In the genomic region with DNA sequence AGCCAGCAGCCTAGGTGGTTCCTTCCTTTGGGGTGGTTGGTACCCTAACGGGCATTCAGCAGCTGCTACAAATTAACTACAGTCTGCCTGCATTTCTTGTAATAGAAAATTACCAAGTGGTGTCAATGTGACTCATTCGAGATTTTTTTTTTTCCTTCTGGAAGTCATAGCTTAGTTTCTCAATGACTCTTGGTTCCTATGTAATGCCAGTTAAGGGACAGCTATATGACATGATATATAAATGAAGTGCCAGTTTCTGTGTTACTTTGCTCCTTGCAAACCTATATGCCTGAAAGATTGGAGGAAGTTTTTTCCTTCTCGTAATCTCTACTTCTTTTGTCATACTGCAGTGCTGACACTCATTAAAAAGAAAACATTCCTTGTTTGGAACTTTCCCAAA, we compare ENCODE assay signal across 12 cellular contexts. TPM values are rescaled to one million over a fixed set of nuclear protein-coding genes. Genes with fewer than 3 reads are reported as not detected.
A peak's percentile ranks its signal among the peaks of the same experiment; 100 is the strongest.
DNase-seq lines count a peak whose midpoint lies in the region; ATAC-seq, FAIRE-seq and TF ChIP-seq lines count a peak whose summit lies in the region.
"Had no signal": no experiment of that assay in that cellular context is flagged by ENCODE, and none has a peak within 500 bp of the region (broad histone marks: within the 10 kb centered on the region; RNA-seq: fewer than 3 reads in every experiment).

No MANE protein-coding gene starts in this region.

- no peak overlapping the region for H3K4me3 ChIP-seq in astrocyte (ENCODE audit: insufficient read depth, low read depth, low read length)
- no peak overlapping the region for H3K4me3 ChIP-seq in mucosa of stomach (ENCODE audit: low read length)

- no peak overlapping the region for H3K27ac ChIP-seq in CD4-positive, alpha-beta T cell (ENCODE audit: low read depth, low read length)
- no peak overlapping the region for H3K27ac ChIP-seq in astrocyte (ENCODE audit: low read depth, low read length)

- TF ChIP-seq CTCF in CD4-positive, alpha-beta T cell (IDR thresholded peaks at IDR 0.05) = no peak
- TF ChIP-seq CTCF in HFFc6 (IDR thresholded peaks at IDR 0.05) (no peak), astrocyte (IDR thresholded peaks at IDR 0.05; ENCODE audit: insufficient read depth, low read depth, low read length) (no peak)

- peaks cover 67% of the 10 kb centered on the region for H3K79me2 ChIP-seq in astrocyte (ENCODE audit: insufficient read depth, low read length)

- ATAC-seq in CD4-positive, alpha-beta T cell (ENCODE audit: poor library complexity) = no peak

- CTCF ChIA-PET in CD4-positive, alpha-beta T cell (lab: Charles Lee) = interaction anchor here (0.7 kb wide), 1 partner anchor 32 kb away, joined by 3 read pairs; no protein-coding TSS in a partner anchor

- peak overlapping the region; percentile 36 for H3K4me2 ChIP-seq in astrocyte (ENCODE audit: low read length)

- no peaks in the 10 kb centered on the region for H3K27me3 Mint-ChIP-seq in CD4-positive, alpha-beta T cell
- H3K27me3 Mint-ChIP-seq in HFFc6 (ENCODE audit: insufficient read depth) (no peaks in the 10 kb centered on the region), astrocyte (ENCODE audit: low read depth, unreplicated experiment) (no peaks in the 10 kb centered on the region)

- peak overlapping the region; percentile 52 for H3K4me3 Mint-ChIP-seq in CD4-positive, alpha-beta T cell
- H3K4me3 Mint-ChIP-seq in HFFc6 = no peak overlapping the region; the same call in 1 of the 2 replicates
- H3K4me3 Mint-ChIP-seq in astrocyte (ENCODE audit: unreplicated experiment) = peak overlapping the region; percentile 27

- no peaks in the 10 kb centered on the region for H3K27me3 ChIP-seq in CD4-positive, alpha-beta T cell (ENCODE audit: control insufficient read depth, insufficient read depth, low read length)
- H3K27me3 ChIP-seq in astrocyte (ENCODE audit: insufficient read depth, low read length) (no peaks in the 10 kb centered on the region), mucosa of stomach (ENCODE audit: control insufficient read depth, insufficient read depth, low read length) (no peaks in the 10 kb centered on the region)

- peaks cover 58% of the 10 kb centered on the region for H4K20me1 ChIP-seq in astrocyte (ENCODE audit: insufficient read depth, low read length)

- H3K4me1 Mint-ChIP-seq in CD4-positive, alpha-beta T cell (ENCODE audit: low read depth) = peaks cover 26% of the 10 kb centered on the region
- H3K4me1 Mint-ChIP-seq in HFFc6 (ENCODE audit: low read depth) = peaks cover 23% of the 10 kb centered on the region
- H3K4me1 Mint-ChIP-seq in astrocyte (ENCODE audit: low read depth, unreplicated experiment) = peaks cover 35% of the 10 kb centered on the region

- intact Hi-C loops in CD4-positive, alpha-beta T cell (cut with DNase I, micrococcal nuclease) = no loop called here

- H3K36me3 Mint-ChIP-seq in CD4-positive, alpha-beta T cell (ENCODE audit: low read depth) = peaks cover 13% of the 10 kb centered on the region
- H3K36me3 Mint-ChIP-seq in HFFc6 (ENCODE audit: low read depth) (no peaks in the 10 kb centered on the region), astrocyte (ENCODE audit: low read depth, unreplicated experiment) (peaks cover 2% of the 10 kb centered on the region)

- H3K9ac ChIP-seq in astrocyte (ENCODE audit: low read length) = no peak overlapping the region
- peak overlapping the region; percentile 24 for H3K9ac ChIP-seq in mucosa of stomach (ENCODE audit: low read length)

- no peak for DNase-seq in CD4-positive, alpha-beta T cell
- peak; percentile 40 for DNase-seq in HFFc6
- peak; percentile 41 for DNase-seq in astrocyte (ENCODE audit: low read depth)
- no peak for DNase-seq in NCI-H2107 treated with DMSO at 0.1 percent for 48 hours (lab: John Stamatoyannopoulos, UW; ENCODE audit: unreplicated experiment)
- DNase-seq in NCI-H748 treated with DMSO at 0.1 percent for 48 hours (lab: John Stamatoyannopoulos, UW) = no peak
- DNase-seq in iPS-NIHi11 (ENCODE audit: low spot score) = no peak
- no peak for DNase-seq in NCI-H748 (lab: John Stamatoyannopoulos, UW; ENCODE audit: unreplicated experiment)
- DNase-seq: activated CD4-positive, alpha-beta T cell treated with anti-CD3 and anti-CD28 coated beads for 1 hour; head of caudate nucleus; NK-92 treated with Interleukin-12 subunit alpha and Interleukin-12 subunit beta, amount 100 ng/mL, for 24 hours; nucleus accumbens had no signal

- no peak for FAIRE-seq in astrocyte (lab: Jason Lieb, UNC)

- no peak overlapping the region for H2AFZ ChIP-seq in astrocyte (ENCODE audit: low read depth, low read length)

- H3K27ac Mint-ChIP-seq in CD4-positive, alpha-beta T cell = no peak overlapping the region
- H3K27ac Mint-ChIP-seq in HFFc6 (peak overlapping the region; percentile 39), astrocyte (ENCODE audit: unreplicated experiment) (no peak overlapping the region)

- POLR2A ChIA-PET in CD4-positive, alpha-beta T cell (lab: Charles Lee) = no interaction called here

- H3K36me3 ChIP-seq in astrocyte (ENCODE audit: insufficient read depth, low read length) (no peaks in the 10 kb centered on the region), mucosa of stomach (ENCODE audit: control insufficient read depth, insufficient read depth, low read length) (peaks cover 4% of the 10 kb centered on the region)

- H3K4me1 ChIP-seq in astrocyte (ENCODE audit: insufficient read depth, low read length) (peaks cover 26% of the 10 kb centered on the region), mucosa of stomach (ENCODE audit: control insufficient read depth, insufficient read depth, low read length) (peaks cover 33% of the 10 kb centered on the region)

- H3K9me3 ChIP-seq in CD4-positive, alpha-beta T cell (ENCODE audit: control insufficient read depth, low read length) = no peaks in the 10 kb centered on the region
- no peaks in the 10 kb centered on the region for H3K9me3 ChIP-seq in astrocyte (ENCODE audit: insufficient read depth, low read depth, low read length)
- no peaks in the 10 kb centered on the region for H3K9me3 ChIP-seq in mucosa of stomach (ENCODE audit: control insufficient read depth, low read length)

- no peaks in the 10 kb centered on the region for H3K9me3 Mint-ChIP-seq in CD4-positive, alpha-beta T cell
- H3K9me3 Mint-ChIP-seq in HFFc6 = no peaks in the 10 kb centered on the region
- no peaks in the 10 kb centered on the region for H3K9me3 Mint-ChIP-seq in astrocyte (ENCODE audit: unreplicated experiment)

RNA-seq across cellular contexts. Expression of a gene that starts 2.6 kb away (rescaled TPM):
- 10 to 100 TPM; 22.0 to 23.5 TPM for total RNA-seq in CD4-positive, alpha-beta T cell
- total RNA-seq in HFFc6 (2021; fragmentation: NEBNext Ultra II Directional; extraction: Animal tissue kit (Norgen Biotek cat#: 25700)) = 100 to 1,000 TPM; 183 to 203 (median 196) TPM
- 192 and 210 TPM in 2 replicates for total RNA-seq in astrocyte

Comparison
In these comparisons a context has a peak if more than half of its experiments do, and no peak if none do; other contexts are left out.
1. DNase-seq: peak in HFFc6 (single experiment) and astrocyte (single experiment); none in CD4-positive, alpha-beta T cell (0 of 10), NCI-H2107 treated with DMSO at 0.1 percent for 48 hours (single experiment), NCI-H748 treated with DMSO at 0.1 percent for 48 hours (single experiment), iPS-NIHi11 (single experiment) and NCI-H748 (single experiment).